21 cellular contexts compared by ENCODE assay signal in genomic region chr17:7502171-7502847, GRCh38. TPM values are rescaled to one million over a fixed set of nuclear protein-coding genes. Genes with fewer than 3 reads are reported as not detected.
DNase-seq lines count a peak whose midpoint lies in the region; ATAC-seq and TF ChIP-seq lines count a peak whose summit lies in the region.
"Had no signal": no experiment of that assay in that cellular context is flagged by ENCODE, and none has a peak within 500 bp of the region (broad histone marks: within the 10 kb centered on the region; RNA-seq: fewer than 3 reads in every experiment).

No MANE protein-coding gene starts in this region.

- no peaks in the 10 kb centered on the region for H3K27me3 Mint-ChIP-seq in activated naive CD4-positive, alpha-beta T cell treated with anti-CD3 and anti-CD28 coated beads, Interleukin-2, amount 50 U/mL, for 24 hours
- no peaks in the 10 kb centered on the region for H3K27me3 Mint-ChIP-seq in effector memory CD8-positive, alpha-beta T cell

- WGBS in sigmoid colon, 2 donors: 94 to 95% methylated on average over 20 of the region's 20 CpGs

- CTCF ChIA-PET in HEK293 (lab: Yijun Ruan, JAX): interaction anchor here (0.6 to 3.4 kb wide), 6 partner anchors 9 to 58 kb away, joined by 3 to 25 read pairs (median 4); no protein-coding TSS in a partner anchor

- intact Hi-C loops in sigmoid colon (cut with DNase I): no loop called here

- no peaks in the 10 kb centered on the region for H3K4me1 ChIP-seq in HEK293 (ENCODE audit: control insufficient read depth, insufficient read depth, low read length)
- H3K4me1 ChIP-seq in sigmoid colon: no peaks in the 10 kb centered on the region
- H3K4me1 ChIP-seq: BLaER1, SJSA1 had no signal

- TF ChIP-seq CTCF in HEK293 (tag by site-specific recombination; IDR thresholded peaks at IDR 0.05): no peak
- no peak for TF ChIP-seq CTCF in sigmoid colon (IDR thresholded peaks at IDR 0.05)

- POLR2A ChIA-PET in HEK293 (lab: Yijun Ruan, JAX): interaction anchor here (0.7 to 1.7 kb wide), 2 partner anchors 10 to 18 kb away, joined by 4 to 7 read pairs; partner anchors contain the start of gene POLR2A

- no peak for ATAC-seq in activated naive CD4-positive, alpha-beta T cell treated with anti-CD3 and anti-CD28 coated beads, Interleukin-2, amount 50 U/mL, for 72 hours
- ATAC-seq in effector memory CD8-positive, alpha-beta T cell (replicated peaks): peak; percentile 7
- ATAC-seq: GM12878 had no signal

- peak overlapping the region; percentile 74 for H3K27ac Mint-ChIP-seq in activated naive CD4-positive, alpha-beta T cell treated with anti-CD3 and anti-CD28 coated beads, Interleukin-2, amount 50 U/mL, for 24 hours
- H3K27ac Mint-ChIP-seq in activated naive CD4-positive, alpha-beta T cell treated with anti-CD3 and anti-CD28 coated beads, Interleukin-2, amount 50 U/mL, for 72 hours: no peak overlapping the region
- H3K27ac Mint-ChIP-seq in effector memory CD8-positive, alpha-beta T cell: peak overlapping the region; percentile 41 to 65
- H3K27ac Mint-ChIP-seq: CD8-positive, alpha-beta T cell had no signal

- DNase-seq in activated naive CD4-positive, alpha-beta T cell treated with anti-CD3 and anti-CD28 coated beads, Interleukin-2, amount 50 U/mL, for 72 hours (ENCODE audit: low spot score in 2 of 2): no peak
- no peak for DNase-seq in effector memory CD8-positive, alpha-beta T cell
- DNase-seq in sigmoid colon: peak; percentile 48
- DNase-seq in NCI-H146 (lab: John Stamatoyannopoulos, UW): no peak
- no peak for DNase-seq in SW 1271 (lab: John Stamatoyannopoulos, UW)
- DNase-seq in DMS114 treated with DMSO at 0.1 percent for 48 hours (lab: John Stamatoyannopoulos, UW; ENCODE audit: unreplicated experiment): no peak
- DNase-seq: Calu3; CD8-positive, alpha-beta T cell; EL; NCI-H1105 treated with DMSO at 0.1 percent for 48 hours; NCI-H1930; NCI-H226; NCI-H524 had no signal

- no peaks in the 10 kb centered on the region for H3K9me3 ChIP-seq in HEK293 (ENCODE audit: control insufficient read depth, insufficient read depth, low read depth, low read length)
- no peaks in the 10 kb centered on the region for H3K9me3 ChIP-seq in sigmoid colon
- H3K9me3 ChIP-seq: BLaER1, SJSA1 had no signal

- no peak for TF ChIP-seq POLR2A in sigmoid colon (IDR thresholded peaks at IDR 0.05)

- H3K36me3 Mint-ChIP-seq in activated naive CD4-positive, alpha-beta T cell treated with anti-CD3 and anti-CD28 coated beads, Interleukin-2, amount 50 U/mL, for 24 hours: peaks cover 21% of the 10 kb centered on the region
- peaks cover 38 to 40% of the 10 kb centered on the region in 2 donors for H3K36me3 Mint-ChIP-seq in activated naive CD4-positive, alpha-beta T cell treated with anti-CD3 and anti-CD28 coated beads, Interleukin-2, amount 50 U/mL, for 72 hours
- H3K36me3 Mint-ChIP-seq in effector memory CD8-positive, alpha-beta T cell (ENCODE audit: insufficient read depth): peaks cover 100% of the 10 kb centered on the region

- no peak overlapping the region for H3K4me3 Mint-ChIP-seq in activated naive CD4-positive, alpha-beta T cell treated with anti-CD3 and anti-CD28 coated beads, Interleukin-2, amount 50 U/mL, for 24 hours
- no peak overlapping the region for H3K4me3 Mint-ChIP-seq in effector memory CD8-positive, alpha-beta T cell
- H3K4me3 Mint-ChIP-seq: CD8-positive, alpha-beta T cell had no signal

- H3K4me1 Mint-ChIP-seq in activated naive CD4-positive, alpha-beta T cell treated with anti-CD3 and anti-CD28 coated beads, Interleukin-2, amount 50 U/mL, for 24 hours: no peaks in the 10 kb centered on the region
- H3K4me1 Mint-ChIP-seq in effector memory CD8-positive, alpha-beta T cell (ENCODE audit: low read depth in 2 of 2): no peaks in the 10 kb centered on the region

- no peaks in the 10 kb centered on the region for H3K9me3 Mint-ChIP-seq in activated naive CD4-positive, alpha-beta T cell treated with anti-CD3 and anti-CD28 coated beads, Interleukin-2, amount 50 U/mL, for 24 hours
- no peaks in the 10 kb centered on the region for H3K9me3 Mint-ChIP-seq in activated naive CD4-positive, alpha-beta T cell treated with anti-CD3 and anti-CD28 coated beads, Interleukin-2, amount 50 U/mL, for 72 hours
- H3K9me3 Mint-ChIP-seq in effector memory CD8-positive, alpha-beta T cell: no peaks in the 10 kb centered on the region
- H3K9me3 Mint-ChIP-seq: CD8-positive, alpha-beta T cell had no signal

- no peak for TF ChIP-seq EP300 in sigmoid colon (IDR thresholded peaks at IDR 0.05)

- peaks cover 94 to 97% of the 10 kb centered on the region in 2 experiments for H3K36me3 ChIP-seq in HEK293 (ENCODE audit: control insufficient read depth in 2 of 2, insufficient read depth in 1 of 2, low read length in 2 of 2)
- peaks cover 62 to 99% (median 73%) of the 10 kb centered on the region in 4 donors for H3K36me3 ChIP-seq in sigmoid colon

- H3K27me3 ChIP-seq in sigmoid colon: no peaks in the 10 kb centered on the region
- H3K27me3 ChIP-seq: BLaER1, SJSA1 had no signal

- H3K4me3 ChIP-seq in HEK293 (ENCODE audit: low read depth, low read length) (no peak overlapping the region), sigmoid colon (no peak overlapping the region)
- H3K4me3 ChIP-seq: BLaER1, GM12878, K562, SJSA1 had no signal

- H3K27ac ChIP-seq in HEK293 (ENCODE audit: extremely low read depth, low read depth, low read length) (0 out of 2 replicates have a peak overlapping the region, but pooled peaks have one; percentile 9), sigmoid colon (no peak overlapping the region)
- H3K27ac ChIP-seq: BLaER1, SJSA1 had no signal

TF ChIP-seq in HEK293, 187 proteins besides CTCF, POLR2A, EP300 and RAD21:
- TF ChIP-seq ZNF341 (tag by site-specific recombination; IDR thresholded peaks at IDR 0.05; ENCODE audit: low read depth) (no peak), AEBP2 (tag by site-specific recombination; IDR thresholded peaks at IDR 0.05; ENCODE audit: borderline replicate concordance) (no peak), PRDM6 (tag by site-specific recombination; IDR thresholded peaks at IDR 0.05) (no peak)

RNA-seq across cellular contexts. Expression of gene POLR2A, which starts 18.1 kb away (rescaled TPM):
- 100 to 1,000 TPM; 280 to 333 TPM for total RNA-seq in activated naive CD4-positive, alpha-beta T cell treated with anti-CD3 and anti-CD28 coated beads, Interleukin-2, amount 50 U/mL, for 72 hours
- total RNA-seq in sigmoid colon: 10 to 100 TPM; 30.1 to 43.2 (median 36.5) TPM
- polyA plus RNA-seq in sigmoid colon: 10 to 100 TPM in 2 of 3 donors, 1 to 10 TPM in 1; 7.2 to 51.1 (median 11.3) TPM

RNA-seq across cellular contexts. Expression of gene SLC35G6, which starts 21.1 kb away (rescaled TPM):
- total RNA-seq in activated naive CD4-positive, alpha-beta T cell treated with anti-CD3 and anti-CD28 coated beads, Interleukin-2, amount 50 U/mL, for 72 hours: not detected
- total RNA-seq in sigmoid colon: not detected
- not detected for polyA plus RNA-seq in sigmoid colon
- total RNA-seq: A172; Calu3; CD8-positive, alpha-beta T cell; GM12878; H1; K562; SJSA1 had no signal
- polyA plus RNA-seq: K562 had no signal

RNA-seq across cellular contexts. Expression of gene ZBTB4, which starts 22.9 kb away (rescaled TPM):
- total RNA-seq in activated naive CD4-positive, alpha-beta T cell treated with anti-CD3 and anti-CD28 coated beads, Interleukin-2, amount 50 U/mL, for 72 hours: 10 to 100 TPM; 21.8 to 26.5 TPM
- total RNA-seq in sigmoid colon: 10 to 100 TPM; 42.5 to 56.5 (median 45.3) TPM
- polyA plus RNA-seq in sigmoid colon: 10 to 100 TPM in 2 of 3 donors, 1 to 10 TPM in 1; 5.5 to 19.6 (median 12.0) TPM

RNA-seq across cellular contexts. Expression of gene TNFSF12, which starts 46.5 kb away (rescaled TPM):
- total RNA-seq in activated naive CD4-positive, alpha-beta T cell treated with anti-CD3 and anti-CD28 coated beads, Interleukin-2, amount 50 U/mL, for 72 hours: 10 to 100 TPM; 16.4 to 18.9 TPM
- total RNA-seq in sigmoid colon: 100 to 1,000 TPM in 2 of 4 donors, 10 to 100 TPM in 2; 60.1 to 122 (median 91.8) TPM
- polyA plus RNA-seq in sigmoid colon: 10 to 100 TPM; 18.0 to 45.0 (median 26.1) TPM

RNA-seq across cellular contexts. Expression of gene TNFSF13, which starts 56.2 kb away (rescaled TPM):
- total RNA-seq in activated naive CD4-positive, alpha-beta T cell treated with anti-CD3 and anti-CD28 coated beads, Interleukin-2, amount 50 U/mL, for 72 hours: 1 to 10 TPM; 4.6 to 6.0 TPM
- total RNA-seq in sigmoid colon: 10 to 100 TPM; 20.2 to 41.0 (median 24.5) TPM
- polyA plus RNA-seq in sigmoid colon: 100 to 1,000 TPM in 1 of 3 donors, 10 to 100 TPM in 2; 15.6 to 108 (median 21.0) TPM

Comparison
In these comparisons a context has a peak if more than half of its experiments do, and no peak if none do; other contexts are left out.
1. H3K27ac Mint-ChIP-seq: peak in activated naive CD4-positive, alpha-beta T cell treated with anti-CD3 and anti-CD28 coated beads, Interleukin-2, amount 50 U/mL, for 24 hours (single experiment) and effector memory CD8-positive, alpha-beta T cell (2 of 2); none in activated naive CD4-positive, alpha-beta T cell treated with anti-CD3 and anti-CD28 coated beads, Interleukin-2, amount 50 U/mL, for 72 hours (0 of 2).
2. RNA of gene POLR2A, which starts 18.1 kb away (total RNA-seq): 280 to 333 TPM in activated naive CD4-positive, alpha-beta T cell treated with anti-CD3 and anti-CD28 coated beads, Interleukin-2, amount 50 U/mL, for 72 hours; 30.1 to 43.2 TPM in sigmoid colon; every median in the first group is over 4 times any median in the second.